In genomic region chr12:112322882-112323547, GRCh38 we compare ENCODE assay signal across 18 cellular contexts.
"Had no signal": no experiment of that assay in that cellular context is flagged by ENCODE, and none has a peak within 500 bp of the region (broad histone marks: within the 10 kb centered on the region; RNA-seq: fewer than 3 reads in every experiment).

No MANE protein-coding gene starts in this region.

- H3K27me3 ChIP-seq: ascending aorta, dorsolateral prefrontal cortex, gastroesophageal sphincter, heart right ventricle, left lung, tibial nerve, uterus had no signal

- H3K9me3 ChIP-seq: ascending aorta, gastroesophageal sphincter, heart right ventricle, left lung, tibial nerve, uterus had no signal

- H3K9me3 Mint-ChIP-seq: natural killer cell treated with Interleukin-12 subunit alpha and Interleukin-12 subunit beta and Interleukin-15 and Interleukin-18, amount 100 ng/mL, for 72 hours; stimulated activated naive B cell treated with anti-CD40 and anti-IgM and Interleukin-4, amounts not matched to agents 10 μg/mL and 1 μg/mL and 100 μg/mL, for 72 hours had no signal

- H3K4me3 ChIP-seq: ascending aorta, dorsolateral prefrontal cortex, gastroesophageal sphincter, heart right ventricle, left lung, skin epidermis, tibial nerve, uterus had no signal

- H3K4me3 Mint-ChIP-seq: natural killer cell treated with Interleukin-12 subunit alpha and Interleukin-12 subunit beta and Interleukin-15 and Interleukin-18, amount 100 ng/mL, for 72 hours; stimulated activated naive B cell treated with anti-CD40 and anti-IgM and Interleukin-4, amounts not matched to agents 10 μg/mL and 1 μg/mL and 100 μg/mL, for 72 hours; T-helper 17 cell had no signal

- H3K36me3 ChIP-seq: ascending aorta, uterus had no signal

- H3K27ac Mint-ChIP-seq: natural killer cell treated with Interleukin-12 subunit alpha and Interleukin-12 subunit beta and Interleukin-15 and Interleukin-18, amount 100 ng/mL, for 72 hours; stimulated activated naive B cell treated with anti-CD40 and anti-IgM and Interleukin-4, amounts not matched to agents 10 μg/mL and 1 μg/mL and 100 μg/mL, for 72 hours; T-helper 17 cell had no signal

- ATAC-seq: gastroesophageal sphincter; heart right ventricle; left lung; natural killer cell treated with Interleukin-12 subunit alpha and Interleukin-12 subunit beta and Interleukin-15 and Interleukin-18, amount 100 ng/mL, for 72 hours; right cardiac atrium; stimulated activated naive B cell treated with anti-CD40 and anti-IgM and Interleukin-4, amounts not matched to agents 10 μg/mL and 1 μg/mL and 100 μg/mL, for 72 hours; T-helper 17 cell had no signal

- H3K4me1 ChIP-seq: ascending aorta, left lung had no signal

- H3K27me3 Mint-ChIP-seq: natural killer cell treated with Interleukin-12 subunit alpha and Interleukin-12 subunit beta and Interleukin-15 and Interleukin-18, amount 100 ng/mL, for 72 hours; stimulated activated naive B cell treated with anti-CD40 and anti-IgM and Interleukin-4, amounts not matched to agents 10 μg/mL and 1 μg/mL and 100 μg/mL, for 72 hours; T-helper 17 cell had no signal

- DNase-seq: activated CD4-positive, alpha-beta T cell treated with anti-CD3 and anti-CD28 coated beads for 48 hours; activated CD8-positive, alpha-beta memory T cell treated with anti-CD3 and anti-CD28 coated beads for 24 hours; activated gamma-delta T cell treated with Interleukin-2 at 50 U/mL for 16 hours; dorsolateral prefrontal cortex; heart right ventricle; left lung; occipital lobe; right cardiac atrium; stimulated activated CD4-positive, alpha-beta T cell treated with anti-CD3 and anti-CD28 coated beads, Interleukin-15, amount 100 ng/mL, for 24 hours; stimulated activated CD4-positive, alpha-beta T cell treated with anti-CD3 and anti-CD28 coated beads, Interleukin-4, amount 100 ng/mL, for 1 hour; stimulated activated naive B cell treated with anti-CD40 and anti-IgM and Interleukin-4, amounts not matched to agents 10 μg/mL and 1 μg/mL and 100 μg/mL, for 72 hours; T-helper 17 cell; uterus had no signal

- H3K36me3 Mint-ChIP-seq: natural killer cell treated with Interleukin-12 subunit alpha and Interleukin-12 subunit beta and Interleukin-15 and Interleukin-18, amount 100 ng/mL, for 72 hours had no signal

- H3K27ac ChIP-seq: ascending aorta, dorsolateral prefrontal cortex, gastroesophageal sphincter, heart right ventricle, left lung, tibial nerve, uterus had no signal
